In genomic region chr2:195513119-195513518, GRCh38 we compare ENCODE assay signal across 1 cellular context.
TF ChIP-seq lines count a peak whose summit lies in the region.

No MANE protein-coding gene starts in this region.

TF ChIP-seq in K562, 482 proteins besides CTCF, POLR2A, EP300 and RAD21 (continued from another document and continues in another):
- TF ChIP-seq ZNF655 (CRISPR knock-in tag; IDR thresholded peaks at IDR 0.05) (no peak), NR0B1 (IDR thresholded peaks at IDR 0.05; ENCODE audit: partially characterized antibody) (no peak), ZNF197 (CRISPR knock-in tag; IDR thresholded peaks at IDR 0.05; ENCODE audit: low read depth) (no peak), RHOXF2B (CRISPR knock-in tag; conservative IDR thresholded peaks at IDR 0.05) (no peak), HNRNPK (IDR thresholded peaks at IDR 0.05; ENCODE audit: low read depth, low read length, poor library complexity, severe bottlenecking) (no peak), TFAP4 (CRISPR knock-in tag; IDR thresholded peaks at IDR 0.05; ENCODE audit: borderline replicate concordance) (no peak), ZBTB2 (IDR thresholded peaks at IDR 0.05) (peak; percentile 59; the same call in 1 of the 2 replicates), ZNF639 (CRISPR knock-in tag; conservative IDR thresholded peaks at IDR 0.05 in 1 of 2, IDR thresholded peaks at IDR 0.05 in 1 of 2) (peak in 1 of 2 experiments; percentile 74; a peak in 1 of 4 replicates), ZBTB43 (CRISPR knock-in tag; IDR thresholded peaks at IDR 0.05) (no peak), PREB (CRISPR knock-in tag; IDR thresholded peaks at IDR 0.05) (no peak), BACH1 (tag; IDR thresholded peaks at IDR 0.05) (no peak), ATF2 (CRISPR knock-in tag; IDR thresholded peaks at IDR 0.05) (no peak), ZC3H8 (IDR thresholded peaks at IDR 0.05) (no peak), ZNF668 (CRISPR knock-in tag; IDR thresholded peaks at IDR 0.05) (no peak), ZNF224 (CRISPR knock-in tag; IDR thresholded peaks at IDR 0.05) (no peak), KDM1A (IDR thresholded peaks at IDR 0.05) (peak; percentile 70 to 74), SRSF7 (optimal IDR thresholded peaks at IDR 0.05; ENCODE audit: low read depth, low read length) (no peak), ZNF239 (CRISPR knock-in tag; IDR thresholded peaks at IDR 0.05) (no peak), ARID3A (IDR thresholded peaks at IDR 0.05; ENCODE audit: borderline replicate concordance, low read depth, low read length) (peak; percentile 33; the same call in 1 of the 2 replicates), SREBF1 (IDR thresholded peaks at IDR 0.05; ENCODE audit: borderline replicate concordance, low read depth, low read length) (no peak), SMC3 (conservative IDR thresholded peaks at IDR 0.05; ENCODE audit: insufficient read depth, low read depth, low read length) (no peak), MEIS2 (IDR thresholded peaks at IDR 0.05; ENCODE audit: partially characterized antibody) (no peak), COPS2 (conservative IDR thresholded peaks at IDR 0.05) (no peak), TFAM (CRISPR knock-in tag; conservative IDR thresholded peaks at IDR 0.05) (no peak), IRF1 (CRISPR knock-in tag; IDR thresholded peaks at IDR 0.05; ENCODE audit: borderline replicate concordance) (no peak), FOS (IDR thresholded peaks at IDR 0.05; ENCODE audit: extremely low read depth, insufficient read length) (no peak), NUFIP1 (IDR thresholded peaks at IDR 0.05; ENCODE audit: partially characterized antibody) (no peak), PHTF2 (CRISPR knock-in tag; IDR thresholded peaks at IDR 0.05) (no peak), PRMT5 (CRISPR knock-in tag; IDR thresholded peaks at IDR 0.05) (no peak), ZNF586 (CRISPR knock-in tag; conservative IDR thresholded peaks at IDR 0.05) (no peak), UBTF (IDR thresholded peaks at IDR 0.05; ENCODE audit: borderline replicate concordance in 1 of 2, low read depth in 2 of 2, low read length in 2 of 2) (no peak)
